Comparison of ENCODE assay signal across 1 cellular context in genomic region chr16:11340710-11341109, GRCh38.
TF ChIP-seq lines count a peak whose summit lies in the region.

No MANE protein-coding gene starts in this region.

TF ChIP-seq in HepG2, 621 proteins besides CTCF, POLR2A, EP300 and RAD21 (continued from another document):
- TF ChIP-seq HOXD1 (CRISPR knock-in tag; IDR thresholded peaks at IDR 0.05) (peak; percentile 72; the same call in 1 of the 2 replicates), ETV5 (CRISPR knock-in tag; IDR thresholded peaks at IDR 0.05; ENCODE audit: borderline replicate concordance) (peak; percentile 20; the same call in 1 of the 2 replicates), MAFF (IDR thresholded peaks at IDR 0.05; ENCODE audit: low read depth, low read length) (peak; percentile 92), DPF2 (CRISPR knock-in tag; IDR thresholded peaks at IDR 0.05; ENCODE audit: borderline replicate concordance, low read depth) (0 out of 2 replicates have a peak, but pooled peaks have one; percentile 21)
